ENCODE assay signal across 23 cellular contexts in genomic region chr20:63570281-63571086, GRCh38. TPM values are rescaled to one million over a fixed set of nuclear protein-coding genes. Genes with fewer than 3 reads are reported as not detected.
DNase-seq lines count a peak whose midpoint lies in the region; ATAC-seq, FAIRE-seq and TF ChIP-seq lines count a peak whose summit lies in the region.
"Had no signal": no experiment of that assay in that cellular context is flagged by ENCODE, and none has a peak within 500 bp of the region (broad histone marks: within the 10 kb centered on the region; RNA-seq: fewer than 3 reads in every experiment).

No MANE protein-coding gene starts in this region.

- DNase-seq in HepG2 (ENCODE audit: low spot score) (no peak), right lobe of liver (no peak), RWPE2 (ENCODE audit: low spot score) (peak; percentile 83), neuronal stem cell (ENCODE audit: low spot score) (no peak)
- DNase-seq in stimulated activated naive B cell treated with anti-CD40 and anti-IgM and Interleukin-4, amounts not matched to agents 10 μg/mL and 1 μg/mL and 100 μg/mL, for 72 hours, result no peak
- DNase-seq in central memory CD4-positive, alpha-beta T cell, result no peak
- DNase-seq: 8988T, BE2C, DMS53, EL, HCEC 1CT, KG1, MV-4-11, NCI-H187, NCI-H2107, NCI-H510A, NCI-H748 treated with DMSO at 0.1 percent for 48 hours, OCI-M1, RPMI8226 had no signal

- 66% methylated on average over 28 of the region's 28 CpGs for WGBS in HepG2 (ENCODE audit: low lambda C conversion rate)
- WGBS in right lobe of liver (ENCODE audit: insufficient coverage, low coverage, low lambda C conversion rate, missing lambda C conversion rate), result no CpG with 5 or more reads among the region's 28 CpGs
- no CpG with 5 or more reads among the region's 28 CpGs for WGBS in neuronal stem cell (ENCODE audit: extremely low coverage in 2 of 2, insufficient read length in 2 of 2, insufficient replicate concordance in 1 of 2), 2 donors

- H4K8ac ChIP-seq in neuronal stem cell (ENCODE audit: low read depth, low read length), result no peak overlapping the region

- no peak for TF ChIP-seq RAD21 in HepG2 (CRISPR knock-in tag; IDR thresholded peaks at IDR 0.05)

- BruUV-seq in HepG2 (replicated peaks; lab: Mats Ljungman, UMichigan), result no TSS peak

- H3K4me3 ChIP-seq in HepG2 (replicated peaks in 1 of 3; ENCODE audit: insufficient read depth in 1 of 3, low read depth in 2 of 3, low read length in 3 of 3) (no peak overlapping the region), right lobe of liver (no peak overlapping the region), RWPE2 (ENCODE audit: severe bottlenecking) (no peak overlapping the region), neuronal stem cell (ENCODE audit: low read length in 2 of 2) (no peak overlapping the region)
- H3K4me3 ChIP-seq: GM23338 had no signal

- H3K27me3 Mint-ChIP-seq in stimulated activated naive B cell treated with anti-CD40 and anti-IgM and Interleukin-4, amounts not matched to agents 10 μg/mL and 1 μg/mL and 100 μg/mL, for 72 hours, result no peaks in the 10 kb centered on the region
- H3K27me3 Mint-ChIP-seq: CD4-positive, alpha-beta memory T cell had no signal

- H3K79me2 ChIP-seq in HepG2 (ENCODE audit: insufficient read depth, low read length), result no peaks in the 10 kb centered on the region

- peaks cover 12 to 14% of the 10 kb centered on the region in 2 donors for H3K36me3 Mint-ChIP-seq in stimulated activated naive B cell treated with anti-CD40 and anti-IgM and Interleukin-4, amounts not matched to agents 10 μg/mL and 1 μg/mL and 100 μg/mL, for 72 hours
- H3K36me3 Mint-ChIP-seq: CD4-positive, alpha-beta memory T cell had no signal

- TF ChIP-seq EP300 in HepG2 (IDR thresholded peaks at IDR 0.05; ENCODE audit: low read depth in 2 of 2, low read length in 2 of 2) (no peak), HepG2 (CRISPR knock-in tag; IDR thresholded peaks at IDR 0.05; ENCODE audit: borderline replicate concordance) (no peak)

- H2BK15ac ChIP-seq in neuronal stem cell (ENCODE audit: low read length), result no peak overlapping the region

- no peak overlapping the region for H3K14ac ChIP-seq in neuronal stem cell (ENCODE audit: low read length)

- no peak overlapping the region for H2BK12ac ChIP-seq in neuronal stem cell (ENCODE audit: low read length)

- no peaks in the 10 kb centered on the region for H3K36me3 ChIP-seq in HepG2 (replicated peaks in 1 of 2; ENCODE audit: control insufficient read depth in 1 of 2, insufficient read depth in 2 of 2, low read length in 2 of 2)
- H3K36me3 ChIP-seq in right lobe of liver, result peaks cover 0 to 1% (median 0%) of the 10 kb centered on the region in 4 donors
- H3K36me3 ChIP-seq in RWPE2 (ENCODE audit: low read depth), result peaks cover 32% of the 10 kb centered on the region
- no peaks in the 10 kb centered on the region for H3K36me3 ChIP-seq in neuronal stem cell (replicated peaks in 1 of 2; ENCODE audit: control insufficient read depth in 2 of 2, insufficient read depth in 2 of 2, low read length in 2 of 2)
- H3K36me3 ChIP-seq: BE2C had no signal

- no peak overlapping the region for H3K4me2 ChIP-seq in HepG2 (ENCODE audit: low read depth, low read length)
- H3K4me2 ChIP-seq in neuronal stem cell (ENCODE audit: insufficient read depth, low read length, poor library complexity, severe bottlenecking), result no peak overlapping the region
- H3K4me2 ChIP-seq: GM23338 had no signal

- H3K4ac ChIP-seq in neuronal stem cell (ENCODE audit: low read length), result no peak overlapping the region

- peaks cover 28 to 36% of the 10 kb centered on the region in 2 donors for H3K4me1 Mint-ChIP-seq in stimulated activated naive B cell treated with anti-CD40 and anti-IgM and Interleukin-4, amounts not matched to agents 10 μg/mL and 1 μg/mL and 100 μg/mL, for 72 hours
- H3K4me1 Mint-ChIP-seq: GM23338 had no signal

- in situ Hi-C loops in HepG2 (cut with HindIII; ENCODE audit: extremely low pct_ligation_motif_present, low pct_unique_long_range_greater_than_20kb), result no loop called here

- H3K9me3 ChIP-seq in HepG2 (ENCODE audit: low read length) (no peaks in the 10 kb centered on the region), right lobe of liver (no peaks in the 10 kb centered on the region), RWPE2 (ENCODE audit: severe bottlenecking) (no peaks in the 10 kb centered on the region), neuronal stem cell (replicated peaks in 1 of 2; ENCODE audit: control insufficient read depth in 2 of 2, insufficient read depth in 1 of 2, low read depth in 1 of 2, low read length in 2 of 2) (no peaks in the 10 kb centered on the region)
- H3K9me3 ChIP-seq: BE2C had no signal

- intact Hi-C loops in HepG2 (cut with micrococcal nuclease; ENCODE audit: unreplicated experiment) (no loop called here), right lobe of liver (cut with DNase I) (no loop called here)

- H3K9ac ChIP-seq in HepG2 (ENCODE audit: insufficient read depth, low read depth, low read length), result no peak overlapping the region
- no peak overlapping the region for H3K9ac ChIP-seq in neuronal stem cell (ENCODE audit: low read depth, low read length, poor library complexity)

- no peak for ATAC-seq in HepG2
- ATAC-seq in right lobe of liver, result no peak
- ATAC-seq in RWPE2 (ENCODE audit: low read depth), result no peak
- no peak for ATAC-seq in stimulated activated naive B cell treated with anti-CD40 and anti-IgM and Interleukin-4, amounts not matched to agents 10 μg/mL and 1 μg/mL and 100 μg/mL, for 72 hours (replicated peaks)
- ATAC-seq: GM23338 had no signal

- TF ChIP-seq CTCF in HepG2 (CRISPR knock-in tag; IDR thresholded peaks at IDR 0.05) (no peak), right lobe of liver (IDR thresholded peaks at IDR 0.05) (no peak), RWPE2 (IDR thresholded peaks at IDR 0.05; ENCODE audit: poor library complexity, severe bottlenecking) (no peak)

- H3K4me1 ChIP-seq in HepG2 (ENCODE audit: insufficient read depth, low read length) (peaks cover 24% of the 10 kb centered on the region), right lobe of liver (no peaks in the 10 kb centered on the region), RWPE2 (ENCODE audit: insufficient read depth, poor library complexity, severe bottlenecking) (peaks cover under 1% of the 10 kb centered on the region), neuronal stem cell (ENCODE audit: control insufficient read depth in 2 of 2, insufficient read depth in 1 of 2, low read depth in 1 of 2, low read length in 2 of 2) (peaks cover 3 to 14% of the 10 kb centered on the region in 2 donors)
- H3K4me1 ChIP-seq: BE2C had no signal

- no peak overlapping the region for H3K27ac Mint-ChIP-seq in stimulated activated naive B cell treated with anti-CD40 and anti-IgM and Interleukin-4, amounts not matched to agents 10 μg/mL and 1 μg/mL and 100 μg/mL, for 72 hours
- H3K27ac Mint-ChIP-seq: CD4-positive, alpha-beta memory T cell; GM23338 had no signal

- H3K27ac ChIP-seq in HepG2 (ENCODE audit: extremely low read length, insufficient read depth, low read length) (no peak overlapping the region), right lobe of liver (no peak overlapping the region), RWPE2 (ENCODE audit: poor library complexity, severe bottlenecking) (no peak overlapping the region), neuronal stem cell (replicated peaks; ENCODE audit: low read length) (no peak overlapping the region)

- no peak overlapping the region for H4K91ac ChIP-seq in neuronal stem cell (ENCODE audit: low read depth, low read length, poor library complexity)

- H2AFZ ChIP-seq in HepG2 (ENCODE audit: low read length) (no peak overlapping the region), neuronal stem cell (ENCODE audit: low read length) (no peak overlapping the region)
- H2AFZ ChIP-seq: GM23338 had no signal

- H4K20me1 ChIP-seq in HepG2 (ENCODE audit: insufficient read depth, low read length), result peaks cover 2% of the 10 kb centered on the region; the same call in 1 of the 2 replicates

- no peak overlapping the region for H2AK5ac ChIP-seq in neuronal stem cell (ENCODE audit: low read depth, low read length)

- POLR2A ChIA-PET in HepG2 (lab: Yijun Ruan, JAX), result interaction anchor here (1.5 kb wide), 1 partner anchor 295 kb away, joined by 3 read pairs; the partner anchor contains the start of gene TPD52L2

- peak overlapping the region; percentile 17 for H3K18ac ChIP-seq in neuronal stem cell (ENCODE audit: low read length)

- H3K9me3 Mint-ChIP-seq in stimulated activated naive B cell treated with anti-CD40 and anti-IgM and Interleukin-4, amounts not matched to agents 10 μg/mL and 1 μg/mL and 100 μg/mL, for 72 hours, result no peaks in the 10 kb centered on the region
- H3K9me3 Mint-ChIP-seq: CD4-positive, alpha-beta memory T cell; GM23338 had no signal

- H3K4me3 Mint-ChIP-seq in stimulated activated naive B cell treated with anti-CD40 and anti-IgM and Interleukin-4, amounts not matched to agents 10 μg/mL and 1 μg/mL and 100 μg/mL, for 72 hours, result no peak overlapping the region
- H3K4me3 Mint-ChIP-seq: CD4-positive, alpha-beta memory T cell; GM23338 had no signal

- no peak for FAIRE-seq in HepG2 (lab: Jason Lieb, UNC)
- FAIRE-seq: GM12892, GM18507 had no signal

- TF ChIP-seq POLR2A in HepG2 (IDR thresholded peaks at IDR 0.05; ENCODE audit: insufficient read depth in 1 of 2, low read depth in 2 of 2, low read length in 2 of 2) (no peak), right lobe of liver (IDR thresholded peaks at IDR 0.05) (no peak)

- no peak overlapping the region for H2BK5ac ChIP-seq in neuronal stem cell (ENCODE audit: low read length)

- peaks cover 3% of the 10 kb centered on the region for H3K79me1 ChIP-seq in neuronal stem cell (ENCODE audit: low read depth, low read length)

- CTCF ChIA-PET in HepG2 (lab: Yijun Ruan, JAX; ENCODE audit: low intra/inter-chr PET ratio, low total read pairs), result no interaction called here

- H3K27me3 ChIP-seq in HepG2 (ENCODE audit: control insufficient read depth in 1 of 2, insufficient read depth in 2 of 2, low read length in 2 of 2) (no peaks in the 10 kb centered on the region), right lobe of liver (no peaks in the 10 kb centered on the region), RWPE2 (ENCODE audit: insufficient read depth, poor library complexity, severe bottlenecking) (no peaks in the 10 kb centered on the region), neuronal stem cell (ENCODE audit: control insufficient read depth in 3 of 3, insufficient read depth in 3 of 3, low read depth in 1 of 3, low read length in 3 of 3) (no peaks in the 10 kb centered on the region)
- H3K27me3 ChIP-seq: BE2C had no signal

- no peak overlapping the region for H2BK120ac ChIP-seq in neuronal stem cell (ENCODE audit: low read depth, low read length)

- H3K23ac ChIP-seq in neuronal stem cell (ENCODE audit: low read depth, low read length, poor library complexity), result peak overlapping the region; percentile 55

RNA-seq across cellular contexts. Expression of gene HELZ2, which starts 3.6 kb away (rescaled TPM):
- 8.4 and 10.1 TPM in 2 replicates for total RNA-seq in HepG2 (2016; rRNA removed; fragmentation: Illumina TruSeq; extraction: Trizol)
- total RNA-seq in HepG2 (2016; cell fraction: cytosol; rRNA removed; fragmentation: Illumina TruSeq; extraction: Trizol; ENCODE audit: low read depth), result 1.7 and 2.1 TPM in 2 replicates
- 6.8 and 10.0 TPM in 2 replicates for total RNA-seq in HepG2 (2016; cell fraction: insoluble cytoplasmic fraction; rRNA removed; fragmentation: Illumina TruSeq; extraction: Trizol)
- 2.8 and 4.3 TPM in 2 replicates for total RNA-seq in HepG2 (2016; cell fraction: membrane; rRNA removed; fragmentation: Illumina TruSeq; extraction: Trizol)
- 12.8 and 18.4 TPM in 2 replicates for total RNA-seq in HepG2 (2016; cell fraction: nucleus; rRNA removed; fragmentation: Illumina TruSeq; extraction: Trizol)
- 9.6 and 16.1 TPM in 2 replicates for polyA plus RNA-seq in HepG2 (2011; rRNA removed)
- polyA plus RNA-seq in HepG2 (2011; cell fraction: cytosol; rRNA removed), result 4.5 and 6.0 TPM in 2 replicates
- polyA plus RNA-seq in HepG2 (2011; cell fraction: nucleus; rRNA removed), result 39.6 and 48.2 TPM in 2 replicates
- polyA plus RNA-seq in HepG2 (2012), result 12.3 and 14.4 TPM in 2 replicates
- polyA plus RNA-seq in HepG2 (2016; cell fraction: cytosol; fragmentation: Illumina TruSeq; extraction: Trizol; ENCODE audit: low read depth), result 0.26 and 0.46 TPM in 2 replicates
- 5.2 and 6.9 TPM in 2 replicates for polyA plus RNA-seq in HepG2 (2016; cell fraction: insoluble cytoplasmic fraction; fragmentation: Illumina TruSeq; extraction: Trizol; ENCODE audit: low read depth)
- 0.43 and 0.84 TPM in 2 replicates for polyA plus RNA-seq in HepG2 (2016; cell fraction: membrane; fragmentation: Illumina TruSeq; extraction: Trizol; ENCODE audit: low read depth)
- polyA plus RNA-seq in HepG2 (2016; cell fraction: nucleus; fragmentation: Illumina TruSeq; extraction: Trizol; ENCODE audit: insufficient read depth, low read depth), result 17.4 and 18.8 TPM in 2 replicates
- 33.2 and 74.9 TPM in 2 replicates for polyA minus RNA-seq in HepG2 (2011; rRNA and poly(A)+ RNA removed; ENCODE audit: low replicate concordance)
- polyA minus RNA-seq in HepG2 (2011; cell fraction: cytosol; rRNA and poly(A)+ RNA removed), result 41.7 and 42.0 TPM in 2 replicates
- polyA minus RNA-seq in HepG2 (2011; cell fraction: nucleus; rRNA and poly(A)+ RNA removed), result 35.3 and 47.0 TPM in 2 replicates
- total RNA-seq in right lobe of liver, result 10 to 100 TPM; 14.8 to 30.3 (median 24.1) TPM
- 5.7 TPM for polyA plus RNA-seq in neuronal stem cell (2013, experiment 1 of 2)
- polyA plus RNA-seq in neuronal stem cell (2013, experiment 2 of 2), result 5.8 TPM

RNA-seq across cellular contexts. Expression of gene FNDC11, which starts 16.5 kb away (rescaled TPM):
- not detected in 2 replicates for total RNA-seq in HepG2 (2016; rRNA removed; fragmentation: Illumina TruSeq; extraction: Trizol)
- not detected in 2 replicates for total RNA-seq in HepG2 (2016; cell fraction: cytosol; rRNA removed; fragmentation: Illumina TruSeq; extraction: Trizol; ENCODE audit: low read depth)
- total RNA-seq in HepG2 (2016; cell fraction: insoluble cytoplasmic fraction; rRNA removed; fragmentation: Illumina TruSeq; extraction: Trizol), result not detected in 2 replicates
- not detected in 2 replicates for total RNA-seq in HepG2 (2016; cell fraction: membrane; rRNA removed; fragmentation: Illumina TruSeq; extraction: Trizol)
- total RNA-seq in HepG2 (2016; cell fraction: nucleus; rRNA removed; fragmentation: Illumina TruSeq; extraction: Trizol), result not detected in 2 replicates
- polyA plus RNA-seq in HepG2 (2011; rRNA removed), result 0.07 and 0.13 TPM in 2 replicates
- 0.19 and 0.23 TPM in 2 replicates for polyA plus RNA-seq in HepG2 (2011; cell fraction: cytosol; rRNA removed)
- polyA plus RNA-seq in HepG2 (2011; cell fraction: nucleus; rRNA removed), result 0.45 and 0.48 TPM in 2 replicates
- 0.05 TPM in 1 of 2 replicates, not detected in the other for polyA plus RNA-seq in HepG2 (2012)
- polyA plus RNA-seq in HepG2 (2016; cell fraction: cytosol; fragmentation: Illumina TruSeq; extraction: Trizol; ENCODE audit: low read depth), result not detected in 2 replicates
- polyA plus RNA-seq in HepG2 (2016; cell fraction: insoluble cytoplasmic fraction; fragmentation: Illumina TruSeq; extraction: Trizol; ENCODE audit: low read depth), result not detected in 2 replicates
- polyA plus RNA-seq in HepG2 (2016; cell fraction: membrane; fragmentation: Illumina TruSeq; extraction: Trizol; ENCODE audit: low read depth), result not detected in 2 replicates
- not detected in 2 replicates for polyA plus RNA-seq in HepG2 (2016; cell fraction: nucleus; fragmentation: Illumina TruSeq; extraction: Trizol; ENCODE audit: insufficient read depth, low read depth)
- 0.10 and 0.84 TPM in 2 replicates for polyA minus RNA-seq in HepG2 (2011; rRNA and poly(A)+ RNA removed; ENCODE audit: low replicate concordance)
- polyA minus RNA-seq in HepG2 (2011; cell fraction: cytosol; rRNA and poly(A)+ RNA removed), result not detected in 2 replicates
- not detected in 2 replicates for polyA minus RNA-seq in HepG2 (2011; cell fraction: nucleus; rRNA and poly(A)+ RNA removed)
- not detected for total RNA-seq in right lobe of liver
- polyA plus RNA-seq in neuronal stem cell (2013, experiment 1 of 2), result 7.5 TPM
- 7.2 TPM for polyA plus RNA-seq in neuronal stem cell (2013, experiment 2 of 2)

RNA-seq across cellular contexts. Expression of gene SRMS, which starts 22.9 kb away (rescaled TPM):
- total RNA-seq in HepG2 (2016; rRNA removed; fragmentation: Illumina TruSeq; extraction: Trizol) (not detected in 2 replicates), right lobe of liver (not detected)
- total RNA-seq in HepG2 (2016; cell fraction: cytosol; rRNA removed; fragmentation: Illumina TruSeq; extraction: Trizol; ENCODE audit: low read depth), result not detected in 2 replicates
- not detected in 2 replicates for total RNA-seq in HepG2 (2016; cell fraction: insoluble cytoplasmic fraction; rRNA removed; fragmentation: Illumina TruSeq; extraction: Trizol)
- not detected in 2 replicates for total RNA-seq in HepG2 (2016; cell fraction: membrane; rRNA removed; fragmentation: Illumina TruSeq; extraction: Trizol)
- total RNA-seq in HepG2 (2016; cell fraction: nucleus; rRNA removed; fragmentation: Illumina TruSeq; extraction: Trizol), result not detected in 2 replicates
- polyA plus RNA-seq in HepG2 (2011; rRNA removed), result 0.09 TPM in 1 of 2 replicates, not detected in the other
- not detected in 2 replicates for polyA plus RNA-seq in HepG2 (2011; cell fraction: cytosol; rRNA removed)
- 0.10 and 0.37 TPM in 2 replicates for polyA plus RNA-seq in HepG2 (2011; cell fraction: nucleus; rRNA removed)
- polyA plus RNA-seq in HepG2 (2012), result 0.17 TPM in 1 of 2 replicates, not detected in the other
- not detected in 2 replicates for polyA plus RNA-seq in HepG2 (2016; cell fraction: cytosol; fragmentation: Illumina TruSeq; extraction: Trizol; ENCODE audit: low read depth)
- not detected in 2 replicates for polyA plus RNA-seq in HepG2 (2016; cell fraction: insoluble cytoplasmic fraction; fragmentation: Illumina TruSeq; extraction: Trizol; ENCODE audit: low read depth)
- not detected in 2 replicates for polyA plus RNA-seq in HepG2 (2016; cell fraction: membrane; fragmentation: Illumina TruSeq; extraction: Trizol; ENCODE audit: low read depth)
- polyA plus RNA-seq in HepG2 (2016; cell fraction: nucleus; fragmentation: Illumina TruSeq; extraction: Trizol; ENCODE audit: insufficient read depth, low read depth), result not detected in 2 replicates
- 0.28 TPM in 1 of 2 replicates, not detected in the other for polyA minus RNA-seq in HepG2 (2011; rRNA and poly(A)+ RNA removed; ENCODE audit: low replicate concordance)
- not detected in 2 replicates for polyA minus RNA-seq in HepG2 (2011; cell fraction: cytosol; rRNA and poly(A)+ RNA removed)
- polyA minus RNA-seq in HepG2 (2011; cell fraction: nucleus; rRNA and poly(A)+ RNA removed), result not detected in 2 replicates
- polyA plus RNA-seq in neuronal stem cell (2013, experiment 1 of 2), result not detected
- not detected for polyA plus RNA-seq in neuronal stem cell (2013, experiment 2 of 2)
- total RNA-seq: CD4-positive, alpha-beta memory T cell had no signal
- polyA plus RNA-seq: CD4-positive, alpha-beta memory T cell had no signal

RNA-seq across cellular contexts. Expression of gene PTK6, which starts 33.3 kb away (rescaled TPM):
- total RNA-seq in HepG2 (2016; rRNA removed; fragmentation: Illumina TruSeq; extraction: Trizol) (not detected in 2 replicates), right lobe of liver (10 to 100 TPM in 1 of 6 experiments, 1 to 10 TPM in 3, under 1 TPM in 2; 0.78 to 11.0 (median 3.6) TPM)
- not detected in 2 replicates for total RNA-seq in HepG2 (2016; cell fraction: cytosol; rRNA removed; fragmentation: Illumina TruSeq; extraction: Trizol; ENCODE audit: low read depth)
- not detected in 2 replicates for total RNA-seq in HepG2 (2016; cell fraction: insoluble cytoplasmic fraction; rRNA removed; fragmentation: Illumina TruSeq; extraction: Trizol)
- not detected in 2 replicates for total RNA-seq in HepG2 (2016; cell fraction: membrane; rRNA removed; fragmentation: Illumina TruSeq; extraction: Trizol)
- not detected in 2 replicates for total RNA-seq in HepG2 (2016; cell fraction: nucleus; rRNA removed; fragmentation: Illumina TruSeq; extraction: Trizol)
- polyA plus RNA-seq in HepG2 (2011; rRNA removed), result 0.07 and 0.08 TPM in 2 replicates
- 0.05 and 0.08 TPM in 2 replicates for polyA plus RNA-seq in HepG2 (2011; cell fraction: cytosol; rRNA removed)
- 0.27 and 0.42 TPM in 2 replicates for polyA plus RNA-seq in HepG2 (2011; cell fraction: nucleus; rRNA removed)
- 0.09 and 0.11 TPM in 2 replicates for polyA plus RNA-seq in HepG2 (2012)
- polyA plus RNA-seq in HepG2 (2016; cell fraction: cytosol; fragmentation: Illumina TruSeq; extraction: Trizol; ENCODE audit: low read depth), result not detected in 2 replicates
- not detected in 2 replicates for polyA plus RNA-seq in HepG2 (2016; cell fraction: insoluble cytoplasmic fraction; fragmentation: Illumina TruSeq; extraction: Trizol; ENCODE audit: low read depth)
- polyA plus RNA-seq in HepG2 (2016; cell fraction: membrane; fragmentation: Illumina TruSeq; extraction: Trizol; ENCODE audit: low read depth), result not detected in 2 replicates
- polyA plus RNA-seq in HepG2 (2016; cell fraction: nucleus; fragmentation: Illumina TruSeq; extraction: Trizol; ENCODE audit: insufficient read depth, low read depth), result not detected in 2 replicates
- 0.18 and 9.4 TPM in 2 replicates for polyA minus RNA-seq in HepG2 (2011; rRNA and poly(A)+ RNA removed; ENCODE audit: low replicate concordance)
- not detected in 2 replicates for polyA minus RNA-seq in HepG2 (2011; cell fraction: cytosol; rRNA and poly(A)+ RNA removed)
- polyA minus RNA-seq in HepG2 (2011; cell fraction: nucleus; rRNA and poly(A)+ RNA removed), result 0.12 and 0.13 TPM in 2 replicates
- not detected for polyA plus RNA-seq in neuronal stem cell (2013, experiment 1 of 2)
- not detected for polyA plus RNA-seq in neuronal stem cell (2013, experiment 2 of 2)
- total RNA-seq: CD4-positive, alpha-beta memory T cell had no signal
- polyA plus RNA-seq: GM23338 had no signal

RNA-seq across cellular contexts. Expression of gene PPDPF, which starts 49.9 kb away (rescaled TPM):
- 6.0 and 7.0 TPM in 2 replicates for total RNA-seq in HepG2 (2016; rRNA removed; fragmentation: Illumina TruSeq; extraction: Trizol)
- total RNA-seq in HepG2 (2016; cell fraction: cytosol; rRNA removed; fragmentation: Illumina TruSeq; extraction: Trizol; ENCODE audit: low read depth), result 21.9 and 23.8 TPM in 2 replicates
- 4.3 and 5.4 TPM in 2 replicates for total RNA-seq in HepG2 (2016; cell fraction: insoluble cytoplasmic fraction; rRNA removed; fragmentation: Illumina TruSeq; extraction: Trizol)
- 16.4 and 22.5 TPM in 2 replicates for total RNA-seq in HepG2 (2016; cell fraction: membrane; rRNA removed; fragmentation: Illumina TruSeq; extraction: Trizol)
- total RNA-seq in HepG2 (2016; cell fraction: nucleus; rRNA removed; fragmentation: Illumina TruSeq; extraction: Trizol), result 5.4 and 6.2 TPM in 2 replicates
- polyA plus RNA-seq in HepG2 (2011; rRNA removed), result 1.8 and 2.2 TPM in 2 replicates
- 2.4 and 6.2 TPM in 2 replicates for polyA plus RNA-seq in HepG2 (2011; cell fraction: cytosol; rRNA removed)
- 6.3 and 9.5 TPM in 2 replicates for polyA plus RNA-seq in HepG2 (2011; cell fraction: nucleus; rRNA removed)
- polyA plus RNA-seq in HepG2 (2012), result 12.0 and 18.6 TPM in 2 replicates
- polyA plus RNA-seq in HepG2 (2016; cell fraction: cytosol; fragmentation: Illumina TruSeq; extraction: Trizol; ENCODE audit: low read depth), result 606 and 718 TPM in 2 replicates
- polyA plus RNA-seq in HepG2 (2016; cell fraction: insoluble cytoplasmic fraction; fragmentation: Illumina TruSeq; extraction: Trizol; ENCODE audit: low read depth), result 42.4 and 57.7 TPM in 2 replicates
- polyA plus RNA-seq in HepG2 (2016; cell fraction: membrane; fragmentation: Illumina TruSeq; extraction: Trizol; ENCODE audit: low read depth), result 288 and 295 TPM in 2 replicates
- polyA plus RNA-seq in HepG2 (2016; cell fraction: nucleus; fragmentation: Illumina TruSeq; extraction: Trizol; ENCODE audit: insufficient read depth, low read depth), result 40.1 and 40.2 TPM in 2 replicates
- 8.4 and 13.9 TPM in 2 replicates for polyA minus RNA-seq in HepG2 (2011; rRNA and poly(A)+ RNA removed; ENCODE audit: low replicate concordance)
- 15.8 and 39.4 TPM in 2 replicates for polyA minus RNA-seq in HepG2 (2011; cell fraction: cytosol; rRNA and poly(A)+ RNA removed)
- polyA minus RNA-seq in HepG2 (2011; cell fraction: nucleus; rRNA and poly(A)+ RNA removed), result 4.5 and 4.8 TPM in 2 replicates
- total RNA-seq in right lobe of liver, result 10 to 100 TPM; 50.2 to 99.4 (median 76.7) TPM
- 310 TPM for polyA plus RNA-seq in neuronal stem cell (2013, experiment 1 of 2)
- polyA plus RNA-seq in neuronal stem cell (2013, experiment 2 of 2), result 296 TPM
